1 cellular context compared by ENCODE assay signal in genomic region chr12:12791756-12792346, GRCh38.
TF ChIP-seq lines count a peak whose summit lies in the region.

No MANE protein-coding gene starts in this region.

TF ChIP-seq in HEK293, 187 proteins besides CTCF, POLR2A, EP300 and RAD21 (continued from another document and continues in another):
- TF ChIP-seq ZNF18 (tag by site-specific recombination; IDR thresholded peaks at IDR 0.05): no peak
- TF ChIP-seq ELK4 (IDR thresholded peaks at IDR 0.05; ENCODE audit: borderline replicate concordance, low read depth, low read length): no peak
- TF ChIP-seq ZNF292 (tag by site-specific recombination; IDR thresholded peaks at IDR 0.05; ENCODE audit: borderline replicate concordance, low read depth): no peak
- TF ChIP-seq ZNF24 (tag by site-specific recombination; IDR thresholded peaks at IDR 0.05): no peak
- TF ChIP-seq KLF17 (tag by site-specific recombination; IDR thresholded peaks at IDR 0.05): no peak
- TF ChIP-seq ZNF114 (tag by site-specific recombination; IDR thresholded peaks at IDR 0.05): no peak
- TF ChIP-seq ZNF48 (tag by site-specific recombination; IDR thresholded peaks at IDR 0.05): no peak
- TF ChIP-seq ZBTB11 (tag by site-specific recombination; conservative IDR thresholded peaks at IDR 0.05; ENCODE audit: low read depth): no peak
- TF ChIP-seq TCF7L2 (IDR thresholded peaks at IDR 0.05; ENCODE audit: borderline replicate concordance, low read depth, low read length): no peak
- TF ChIP-seq PATZ1 (tag by site-specific recombination; IDR thresholded peaks at IDR 0.05): no peak
- TF ChIP-seq ZNF639 (tag by site-specific recombination; IDR thresholded peaks at IDR 0.05): no peak
- peak; percentile 81; the same call in 1 of the 2 replicates for TF ChIP-seq SCRT1 (tag by site-specific recombination; IDR thresholded peaks at IDR 0.05; ENCODE audit: borderline replicate concordance)
- no peak for TF ChIP-seq ZNF488 (tag by site-specific recombination; IDR thresholded peaks at IDR 0.05)
- peak; percentile 19; the same call in 1 of the 2 replicates for TF ChIP-seq ZIC2 (tag by site-specific recombination; IDR thresholded peaks at IDR 0.05)
- TF ChIP-seq ZBTB26 (tag by site-specific recombination; optimal IDR thresholded peaks at IDR 0.05): no peak
- TF ChIP-seq ZXDB (tag by site-specific recombination; IDR thresholded peaks at IDR 0.05): peak; percentile 22; the same call in 1 of the 2 replicates
- no peak for TF ChIP-seq ZSCAN23 (tag by site-specific recombination; IDR thresholded peaks at IDR 0.05)
- no peak for TF ChIP-seq KLF8 (tag by site-specific recombination; IDR thresholded peaks at IDR 0.05)
- TF ChIP-seq ZNF555 (tag by site-specific recombination; conservative IDR thresholded peaks at IDR 0.05): no peak
- TF ChIP-seq ZNF202 (tag by site-specific recombination; IDR thresholded peaks at IDR 0.05; ENCODE audit: borderline replicate concordance): no peak
- no peak for TF ChIP-seq ZNF426 (tag by site-specific recombination; IDR thresholded peaks at IDR 0.05)
- no peak for TF ChIP-seq SETDB1 (IDR thresholded peaks at IDR 0.05; ENCODE audit: insufficient read length, low read length)
- TF ChIP-seq PRDM6 (tag by site-specific recombination; IDR thresholded peaks at IDR 0.05): peak; percentile 59
- no peak for TF ChIP-seq ZNF404 (tag by site-specific recombination; IDR thresholded peaks at IDR 0.05)
- TF ChIP-seq ZNF843 (tag by site-specific recombination; IDR thresholded peaks at IDR 0.05): no peak
- TF ChIP-seq PRDM4 (tag by site-specific recombination; IDR thresholded peaks at IDR 0.05): no peak
- TF ChIP-seq ZNF530 (tag by site-specific recombination; IDR thresholded peaks at IDR 0.05; ENCODE audit: low read depth): no peak
- no peak for TF ChIP-seq ZNF354C (tag by site-specific recombination; IDR thresholded peaks at IDR 0.05; ENCODE audit: borderline replicate concordance, low read depth)
- no peak for TF ChIP-seq MYNN (tag by site-specific recombination; IDR thresholded peaks at IDR 0.05; ENCODE audit: borderline replicate concordance)
- TF ChIP-seq ZBTB17 (tag by site-specific recombination; IDR thresholded peaks at IDR 0.05): peak; percentile 82
- peak; percentile 34; the same call in 1 of the 2 replicates for TF ChIP-seq MEIS1 (CRISPR knock-in tag; IDR thresholded peaks at IDR 0.05; ENCODE audit: borderline replicate concordance)
- TF ChIP-seq ZBTB20 (tag by site-specific recombination; IDR thresholded peaks at IDR 0.05): peak; percentile 56; the same call in 1 of the 2 replicates
- 0 out of 2 replicates have a peak, but pooled peaks have one; percentile 27 for TF ChIP-seq ZNF10 (tag by site-specific recombination; IDR thresholded peaks at IDR 0.05)
- TF ChIP-seq ZNF785 (tag by site-specific recombination; IDR thresholded peaks at IDR 0.05): no peak
- peak; percentile 31; the same call in 1 of the 2 replicates for TF ChIP-seq ZSCAN30 (tag by site-specific recombination; IDR thresholded peaks at IDR 0.05)
- TF ChIP-seq ZNF311 (tag by site-specific recombination; IDR thresholded peaks at IDR 0.05; ENCODE audit: borderline replicate concordance): no peak
- no peak for TF ChIP-seq BCL6B (tag by site-specific recombination; IDR thresholded peaks at IDR 0.05)
- TF ChIP-seq ZEB2 (tag by site-specific recombination; IDR thresholded peaks at IDR 0.05): 0 out of 2 replicates have a peak, but pooled peaks have one; percentile 15
- TF ChIP-seq ZNF596 (tag by site-specific recombination; IDR thresholded peaks at IDR 0.05): no peak
